In the genomic region with DNA sequence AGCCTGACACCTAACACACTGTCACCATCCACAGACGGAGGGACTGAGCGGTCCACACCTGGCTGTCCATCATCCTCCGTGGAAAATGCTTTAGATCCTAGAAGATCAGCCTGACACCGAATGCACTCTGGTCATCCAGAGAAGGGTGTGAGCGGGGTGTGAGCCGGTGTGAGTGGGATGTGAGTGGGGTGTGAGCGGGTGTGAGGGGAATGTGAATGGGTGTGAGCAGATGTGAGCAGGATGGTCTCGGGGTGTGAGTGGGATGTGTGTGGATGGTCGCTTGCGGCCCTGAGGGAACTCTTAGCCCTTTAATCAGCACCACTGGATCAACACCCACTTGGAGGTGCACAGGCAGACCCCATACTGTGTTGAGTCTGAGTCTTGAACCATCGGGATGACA, we compare ENCODE assay signal across 12 cellular contexts. TPM values are rescaled to one million over a fixed set of nuclear protein-coding genes. Genes with fewer than 3 reads are reported as not detected.
"Had no signal": no experiment of that assay in that cellular context is flagged by ENCODE, and none has a peak within 500 bp of the region (broad histone marks: within the 10 kb centered on the region; RNA-seq: fewer than 3 reads in every experiment).

No MANE protein-coding gene starts in this region.

RNA-seq across cellular contexts. Expression of a gene that starts 58.5 kb away (rescaled TPM):
- total RNA-seq: stomach, subcutaneous adipose tissue, suprapubic skin, thoracic aorta, tibial nerve, transverse colon, upper lobe of left lung, upper lobe of right lung, ureter, urinary bladder, uterus, vagina had no signal
- polyA plus RNA-seq: stomach, urinary bladder had no signal
